ENCODE assay signal across 29 cellular contexts in the genomic region with DNA sequence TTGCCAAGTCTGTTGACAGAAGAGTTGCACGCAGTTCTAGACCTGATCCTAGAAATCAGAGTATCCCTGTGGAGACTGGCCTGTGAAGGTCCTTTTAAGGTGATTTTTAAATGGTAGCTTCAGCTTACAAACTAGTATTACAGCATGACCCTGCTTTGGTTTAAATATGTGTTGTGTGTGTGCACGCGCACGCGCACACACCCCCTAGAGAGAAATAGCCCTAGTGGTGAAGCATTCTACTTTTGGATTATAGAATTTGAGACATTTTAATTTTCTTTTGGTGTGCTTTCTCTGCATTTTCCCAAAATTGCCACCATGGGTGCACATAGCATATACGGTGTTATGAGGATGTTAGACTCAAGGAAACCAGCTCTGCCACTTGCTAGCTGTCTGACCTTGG. TPM values are rescaled to one million over a fixed set of nuclear protein-coding genes. Genes with fewer than 3 reads are reported as not detected.
"Had no signal": no experiment of that assay in that cellular context is flagged by ENCODE, and none has a peak within 500 bp of the region (broad histone marks: within the 10 kb centered on the region; RNA-seq: fewer than 3 reads in every experiment).

No MANE protein-coding gene starts in this region.

- H3K9ac ChIP-seq: neural progenitor cell, parathyroid adenoma had no signal

- DNase-seq: cortex of kidney; effector CD4-positive, alpha-beta T cell; head of caudate nucleus; kidney; mesenchymal stem cell; mucosa of descending colon; naive B cell; right lobe of liver; small intestine; stimulated activated CD4-positive, alpha-beta T cell treated with anti-CD3 and anti-CD28 coated beads, Interleukin-1b, Interleukin-23, amount 100 ng/mL, for 48 hours; stimulated activated CD4-positive, alpha-beta T cell treated with anti-CD3 and anti-CD28 coated beads, Interleukin-4, amount 100 ng/mL, for 1 hour; stimulated activated CD8-positive, alpha-beta memory T cell treated with anti-CD3 and anti-CD28 coated beads, Interleukin-4, amount 100 ng/mL, for 48 hours; stimulated activated naive CD4-positive, alpha-beta T cell treated with Interleukin-2 at 50 U/mL for 16 hours; stomach; upper lobe of left lung had no signal

- H3K4me3 ChIP-seq: mucosa of descending colon, neural progenitor cell, right lobe of liver, stomach, thoracic aorta, tibial nerve, upper lobe of left lung had no signal

- H3K9me3 ChIP-seq: mucosa of descending colon, right lobe of liver, stomach, thoracic aorta, tibial nerve, upper lobe of left lung had no signal

- FAIRE-seq: frontal cortex, kidney, small intestine, urothelium cell line had no signal

- H3K4me3 Mint-ChIP-seq: mesothelial cell of epicardium; naive B cell; natural killer cell treated with Interleukin-12 subunit alpha and Interleukin-12 subunit beta and Interleukin-15 and Interleukin-18, amount 100 ng/mL, for 72 hours; neural progenitor cell had no signal

- H3K9me3 Mint-ChIP-seq: mesothelial cell of epicardium; naive B cell; natural killer cell treated with Interleukin-12 subunit alpha and Interleukin-12 subunit beta and Interleukin-15 and Interleukin-18, amount 100 ng/mL, for 72 hours; neural progenitor cell had no signal

- H3K27ac ChIP-seq: neural progenitor cell, parathyroid adenoma, right lobe of liver, stomach, thoracic aorta, tibial nerve, upper lobe of left lung had no signal

- H3K27ac Mint-ChIP-seq: mesothelial cell of epicardium; naive B cell; natural killer cell treated with Interleukin-12 subunit alpha and Interleukin-12 subunit beta and Interleukin-15 and Interleukin-18, amount 100 ng/mL, for 72 hours; neural progenitor cell; progenitor cell of endocrine pancreas had no signal

- H3K36me3 Mint-ChIP-seq: mesothelial cell of epicardium; naive B cell; natural killer cell treated with Interleukin-12 subunit alpha and Interleukin-12 subunit beta and Interleukin-15 and Interleukin-18, amount 100 ng/mL, for 72 hours; neural progenitor cell had no signal

- H3K36me3 ChIP-seq: neural progenitor cell, right lobe of liver, stomach, thoracic aorta, tibial nerve, upper lobe of left lung had no signal

- H3K4me2 ChIP-seq: neural progenitor cell had no signal

- ATAC-seq: left lobe of liver; mucosa of descending colon; natural killer cell treated with Interleukin-12 subunit alpha and Interleukin-12 subunit beta and Interleukin-15 and Interleukin-18, amount 100 ng/mL, for 72 hours; right lobe of liver had no signal

- H3K27me3 ChIP-seq: neural progenitor cell, right lobe of liver, upper lobe of left lung had no signal

- H3K79me2 ChIP-seq: parathyroid adenoma had no signal

- H2AFZ ChIP-seq: neural progenitor cell, parathyroid adenoma had no signal

- H3K4me1 Mint-ChIP-seq: mesothelial cell of epicardium, naive B cell had no signal

- H3K4me1 ChIP-seq: parathyroid adenoma, right lobe of liver, stomach, tibial nerve, upper lobe of left lung had no signal

RNA-seq across cellular contexts. Expression of a gene that starts 19.4 kb away (rescaled TPM):
- total RNA-seq: dermis microvascular lymphatic vessel endothelial cell; fibroblast of villous mesenchyme; left lobe of liver; liver; lung microvascular endothelial cell; natural killer cell treated with Interleukin-12 subunit alpha and Interleukin-12 subunit beta and Interleukin-15 and Interleukin-18, amount 100 ng/mL, for 72 hours; right lobe of liver had no signal
- polyA plus RNA-seq: liver had no signal

RNA-seq across cellular contexts. Expression of a gene that starts 45.3 kb away (rescaled TPM):
- total RNA-seq: dermis microvascular lymphatic vessel endothelial cell, frontal cortex, lung microvascular endothelial cell had no signal
